1 cellular context compared by ENCODE assay signal in genomic region chr3:46701211-46701939, GRCh38.
TF ChIP-seq lines count a peak whose summit lies in the region.

Gene TMIE (plus strand): TSS chr3:46701392. CDS start chr3:46701488, 96 bp downstream.

TF ChIP-seq in WTC11, 78 proteins besides CTCF, POLR2A, EP300 and RAD21 (continued from another document):
- TF ChIP-seq ARID4B (CRISPR knock-in tag; IDR thresholded peaks at IDR 0.05; ENCODE audit: borderline replicate concordance): no peak
- no peak for TF ChIP-seq ZNF281 (CRISPR knock-in tag; IDR thresholded peaks at IDR 0.05)
- TF ChIP-seq FOXJ3 (CRISPR knock-in tag; IDR thresholded peaks at IDR 0.05; ENCODE audit: borderline replicate concordance): no peak
- no peak for TF ChIP-seq ATF6 (CRISPR knock-in tag; IDR thresholded peaks at IDR 0.05)
- no peak for TF ChIP-seq ZNF512 (CRISPR knock-in tag; IDR thresholded peaks at IDR 0.05; ENCODE audit: borderline replicate concordance)
- no peak for TF ChIP-seq ZNF416 (CRISPR knock-in tag; IDR thresholded peaks at IDR 0.05)
- TF ChIP-seq GRHL2 (CRISPR knock-in tag; IDR thresholded peaks at IDR 0.05; ENCODE audit: insufficient replicate concordance, severe bottlenecking): no peak
